In genomic region chr11:14835491-14836105, GRCh38 we compare ENCODE assay signal across 30 cellular contexts. TPM values are rescaled to one million over a fixed set of nuclear protein-coding genes. Genes with fewer than 3 reads are reported as not detected.
DNase-seq lines count a peak whose midpoint lies in the region; ATAC-seq, FAIRE-seq and TF ChIP-seq lines count a peak whose summit lies in the region.
"Had no signal": no experiment of that assay in that cellular context is flagged by ENCODE, and none has a peak within 500 bp of the region (broad histone marks: within the 10 kb centered on the region; RNA-seq: fewer than 3 reads in every experiment).

No MANE protein-coding gene starts in this region.

- no peaks in the 10 kb centered on the region for H4K20me1 ChIP-seq in IMR-90 (ENCODE audit: insufficient read depth, low read length)

- H3K4ac ChIP-seq in IMR-90 (ENCODE audit: low read depth, low read length) = no peak overlapping the region

- H4K5ac ChIP-seq in IMR-90 (ENCODE audit: low read depth, low read length) = no peak overlapping the region

- H3K4me3 ChIP-seq in IMR-90 (ENCODE audit: insufficient read depth, low read depth, low read length) (no peak overlapping the region), kidney (ENCODE audit: low read length in 2 of 2) (no peak overlapping the region), H7 (ENCODE audit: insufficient read depth, low read depth, low read length) (no peak overlapping the region)
- H3K4me3 ChIP-seq: PC-9, SJCRH30 had no signal

- no peak overlapping the region for H4K91ac ChIP-seq in IMR-90 (ENCODE audit: insufficient read depth, low read depth, low read length)

- no peak overlapping the region for H3K14ac ChIP-seq in IMR-90 (replicated peaks; ENCODE audit: low read depth, low read length)

- H3K79me1 ChIP-seq in IMR-90 (ENCODE audit: low read depth in 1 of 2, low read length in 2 of 2) = no peaks in the 10 kb centered on the region

- no peak overlapping the region for H3K9ac ChIP-seq in IMR-90 (ENCODE audit: low read depth, low read length)
- no peak overlapping the region for H3K9ac ChIP-seq in kidney (ENCODE audit: low read length in 2 of 2)

- H3K4me1 ChIP-seq in IMR-90 (ENCODE audit: control insufficient read depth, insufficient read depth, low read length) = no peaks in the 10 kb centered on the region; the same call in 1 of the 2 replicates
- no peaks in the 10 kb centered on the region for H3K4me1 ChIP-seq in kidney (ENCODE audit: control insufficient read depth in 1 of 2, insufficient read depth in 1 of 2, low read depth in 1 of 2, low read length in 2 of 2)
- H3K4me1 ChIP-seq: BE2C, SJCRH30 had no signal

- no peak overlapping the region for H3K18ac ChIP-seq in IMR-90 (ENCODE audit: low read depth, low read length)

- BruUV-seq in IMR-90 (replicated peaks; lab: Mats Ljungman, UMichigan) = no TSS peak

- H3K27ac Mint-ChIP-seq in activated naive CD4-positive, alpha-beta T cell treated with anti-CD3 and anti-CD28 coated beads, Interleukin-2, amount 50 U/mL, for 24 hours = peak overlapping the region; percentile 72
- H3K27ac Mint-ChIP-seq: CD14-positive monocyte had no signal

- TF ChIP-seq POLR2A in IMR-90 (IDR thresholded peaks at IDR 0.05; ENCODE audit: low read depth, low read length) = no peak

- peaks cover 4% of the 10 kb centered on the region for H3K4me1 Mint-ChIP-seq in activated naive CD4-positive, alpha-beta T cell treated with anti-CD3 and anti-CD28 coated beads, Interleukin-2, amount 50 U/mL, for 24 hours
- H3K4me1 Mint-ChIP-seq: CD14-positive monocyte; CD8-positive, alpha-beta memory T cell had no signal

- H3K27me3 Mint-ChIP-seq in activated naive CD4-positive, alpha-beta T cell treated with anti-CD3 and anti-CD28 coated beads, Interleukin-2, amount 50 U/mL, for 24 hours = no peaks in the 10 kb centered on the region

- TF ChIP-seq RAD21 in IMR-90 (IDR thresholded peaks at IDR 0.05; ENCODE audit: low read length) = no peak

- POLR2A ChIA-PET in IMR-90 (lab: Charles Lee; ENCODE audit: unreplicated experiment) = no interaction called here

- no peaks in the 10 kb centered on the region for H3K9me3 ChIP-seq in IMR-90 (ENCODE audit: control insufficient read depth, insufficient read depth, low read length)
- no peaks in the 10 kb centered on the region for H3K9me3 ChIP-seq in kidney (ENCODE audit: control insufficient read depth in 1 of 2, low read length in 2 of 2)
- H3K9me3 ChIP-seq: BE2C, SJCRH30 had no signal

- DNase-seq in activated CD4-positive, CD25-positive, alpha-beta regulatory T cell treated with anti-CD3 and anti-CD28 coated beads, Interleukin-2, amount 50 U/mL, for 72 hours = no peak
- DNase-seq in activated naive CD4-positive, alpha-beta T cell (lab: John Stamatoyannopoulos, UW) = no peak
- peak; percentile 41 for DNase-seq in IMR-90
- DNase-seq in kidney = no peak
- no peak for DNase-seq in OCI-M2 (lab: John Stamatoyannopoulos, UW; ENCODE audit: unreplicated experiment)
- DNase-seq in H7 = no peak
- DNase-seq: ACHN; BE2C; CD8-positive, alpha-beta memory T cell; DMS 273 treated with DMSO at 0.1 percent for 48 hours; DMS79; EL; GDM1; MV-4-11; NCI-H1105; NCI-H1436 treated with DMSO at 0.1 percent for 48 hours; NCI-H1930; NCI-H2107; NCI-H524 treated with DMSO at 0.1 percent for 48 hours; NCI-H774; PC-9; SJCRH30 had no signal

- no peak overlapping the region for H3K4me3 Mint-ChIP-seq in activated naive CD4-positive, alpha-beta T cell treated with anti-CD3 and anti-CD28 coated beads, Interleukin-2, amount 50 U/mL, for 24 hours
- H3K4me3 Mint-ChIP-seq: CD14-positive monocyte; CD8-positive, alpha-beta memory T cell had no signal

- no peak overlapping the region for H2AK5ac ChIP-seq in IMR-90 (ENCODE audit: low read depth, low read length)

- H3K56ac ChIP-seq in IMR-90 (ENCODE audit: extremely low read depth, insufficient read depth, low read length) = no peak overlapping the region

- no peak overlapping the region for H4K8ac ChIP-seq in IMR-90 (ENCODE audit: low read depth in 2 of 2, low read length in 2 of 2)

- H3K27me3 ChIP-seq in IMR-90 (ENCODE audit: control insufficient read depth, insufficient read depth, low read length) (no peaks in the 10 kb centered on the region), H7 (ENCODE audit: control insufficient read depth, insufficient read depth, low read length) (no peaks in the 10 kb centered on the region)
- H3K27me3 ChIP-seq: BE2C, SJCRH30 had no signal

- no peak overlapping the region for H3K4me2 ChIP-seq in IMR-90 (ENCODE audit: low read depth, low read length)
- H3K4me2 ChIP-seq: PC-9 had no signal

- no peaks in the 10 kb centered on the region for H3K36me3 ChIP-seq in IMR-90 (ENCODE audit: control insufficient read depth, insufficient read depth, low read length)
- no peaks in the 10 kb centered on the region for H3K36me3 ChIP-seq in kidney (ENCODE audit: control insufficient read depth in 1 of 2, insufficient read depth in 2 of 2, low read length in 2 of 2)
- no peaks in the 10 kb centered on the region for H3K36me3 ChIP-seq in H7 (replicated peaks; ENCODE audit: control insufficient read depth, insufficient read depth, low read length)
- H3K36me3 ChIP-seq: BE2C, SJCRH30 had no signal

- intact Hi-C loops in IMR-90 (cut with micrococcal nuclease) = no loop called here
- intact Hi-C loops in kidney (cut with DNase I) = no loop called here

- peaks cover 30% of the 10 kb centered on the region for H3K36me3 Mint-ChIP-seq in activated naive CD4-positive, alpha-beta T cell treated with anti-CD3 and anti-CD28 coated beads, Interleukin-2, amount 50 U/mL, for 24 hours

- H3K9me1 ChIP-seq in IMR-90 (ENCODE audit: insufficient read depth, low read length) = no peaks in the 10 kb centered on the region

- H2AFZ ChIP-seq in IMR-90 (replicated peaks; ENCODE audit: low read length, poor library complexity) = no peak overlapping the region
- H2AFZ ChIP-seq: PC-9 had no signal

- H3K9me3 Mint-ChIP-seq in activated naive CD4-positive, alpha-beta T cell treated with anti-CD3 and anti-CD28 coated beads, Interleukin-2, amount 50 U/mL, for 24 hours = no peaks in the 10 kb centered on the region
- H3K9me3 Mint-ChIP-seq: CD8-positive, alpha-beta memory T cell had no signal

- in situ Hi-C loops in IMR-90 (cut with MboI; ENCODE audit: low sequenced_read_pairs) = no loop called here

- peak; percentile 66 for FAIRE-seq in kidney (lab: Jason Lieb, UNC)
- FAIRE-seq: GM12891, GM19239, H54 had no signal

- H3K27ac ChIP-seq in IMR-90 (ENCODE audit: insufficient read depth, low read length) (peak overlapping the region; percentile 29; the same call in 1 of the 2 replicates), kidney (ENCODE audit: low read depth in 2 of 2, low read length in 2 of 2) (no peak overlapping the region)
- H3K27ac ChIP-seq: 22Rv1, PC-9, SJCRH30 had no signal

- no peak overlapping the region for H2BK15ac ChIP-seq in IMR-90 (ENCODE audit: low read depth, low read length)

- no peak overlapping the region for H3K23ac ChIP-seq in IMR-90 (ENCODE audit: low read depth, low read length)

- no peak overlapping the region for H2AK9ac ChIP-seq in IMR-90 (replicated peaks; ENCODE audit: low read depth, low read length, poor library complexity)

- ATAC-seq in activated CD4-positive, CD25-positive, alpha-beta regulatory T cell treated with anti-CD3 and anti-CD28 coated beads, Interleukin-2, amount 50 U/mL, for 24 hours = peak; percentile 79 to 84
- peak; percentile 51 for ATAC-seq in IMR-90 (ENCODE audit: low read depth)
- ATAC-seq: Right ventricle myocardium inferior had no signal

- CTCF ChIA-PET in IMR-90 (lab: Yijun Ruan, JAX) = no interaction called here

- no peak overlapping the region for H2BK120ac ChIP-seq in IMR-90 (ENCODE audit: low read depth, low read length)

- dilution Hi-C loops in IMR-90 (cut with HindIII; ENCODE audit: low sequenced_read_pairs, unreplicated experiment) = no loop called here

- no peak for TF ChIP-seq CTCF in IMR-90 (conservative IDR thresholded peaks at IDR 0.05; ENCODE audit: low read depth, low read length)
- TF ChIP-seq CTCF in kidney (IDR thresholded peaks at IDR 0.05; ENCODE audit: borderline replicate concordance, extremely low read depth, insufficient read depth) = no peak

- no peak overlapping the region for H2BK5ac ChIP-seq in IMR-90 (ENCODE audit: low read depth, low read length, poor library complexity, severe bottlenecking)

- H2BK20ac ChIP-seq in IMR-90 (ENCODE audit: low read depth, low read length) = no peak overlapping the region

TF ChIP-seq in IMR-90, 13 proteins besides CTCF, POLR2A, EP300 and RAD21:
- TF ChIP-seq FOS (IDR thresholded peaks at IDR 0.05; ENCODE audit: low read depth, low read length) (no peak), MXI1 (IDR thresholded peaks at IDR 0.05; ENCODE audit: borderline replicate concordance, low read depth, low read length) (no peak), MAZ (IDR thresholded peaks at IDR 0.05; ENCODE audit: borderline replicate concordance, low read depth, low read length) (no peak), USF2 (IDR thresholded peaks at IDR 0.05; ENCODE audit: low read depth, low read length) (no peak)
TF ChIP-seq in IMR-90: peak in this region for 0.

RNA-seq across cellular contexts. Expression of gene CYP2R1, which starts 56.4 kb away (rescaled TPM):
- total RNA-seq in IMR-90 (2012; rRNA removed) = 5.2 and 5.6 TPM in 2 replicates
- polyA plus RNA-seq in IMR-90 (2012; rRNA removed) = 4.7 and 5.3 TPM in 2 replicates
- polyA plus RNA-seq in IMR-90 (2012; cell fraction: cytosol; rRNA removed) = 0.78 and 0.99 TPM in 2 replicates
- 3.6 and 25.3 TPM in 2 replicates for polyA plus RNA-seq in IMR-90 (2012; cell fraction: nucleus; rRNA removed; ENCODE audit: low replicate concordance)
- total RNA-seq in kidney = 11.6 TPM
- 18.5 TPM for polyA plus RNA-seq in kidney (ENCODE audit: insufficient read depth, low read depth, low replicate concordance)
- total RNA-seq in H7 (2014; rRNA removed; shearing (Covaris generic)) = 14.7 and 22.5 TPM in 2 replicates
